ENCODE assay signal across 8 cellular contexts in the genomic region with DNA sequence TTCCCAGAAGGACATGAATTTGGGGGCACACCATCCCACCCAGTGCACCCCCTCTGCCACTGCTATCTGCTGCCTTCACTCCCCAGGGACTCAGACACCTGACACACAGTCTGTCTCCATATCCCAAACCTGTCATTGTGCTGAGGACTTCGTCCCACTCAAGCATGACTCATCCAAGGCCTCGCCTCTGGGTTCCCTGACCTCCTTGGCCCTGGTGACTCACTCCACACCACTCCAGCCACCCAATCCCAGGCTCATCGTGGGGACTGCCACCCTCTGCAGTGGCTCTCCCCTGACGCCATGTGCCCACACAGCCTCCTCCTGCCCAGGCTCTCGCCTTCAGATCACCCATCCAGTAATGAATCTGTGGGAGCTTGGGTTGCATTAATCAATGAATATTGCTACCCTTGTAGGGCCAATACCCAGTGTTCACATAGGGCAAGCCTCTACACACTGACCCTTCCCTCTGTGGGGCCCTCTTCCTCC. TPM values are rescaled to one million over a fixed set of nuclear protein-coding genes. Genes with fewer than 3 reads are reported as not detected.
DNase-seq lines count a peak whose midpoint lies in the region; FAIRE-seq and TF ChIP-seq lines count a peak whose summit lies in the region.

No MANE protein-coding gene starts in this region.

- intact Hi-C loops in Caco-2 (cut with micrococcal nuclease; ENCODE audit: unreplicated experiment), result no loop called here

- H3K36me3 ChIP-seq in Caco-2 (ENCODE audit: control insufficient read depth, insufficient read depth, low read length) (no peaks in the 10 kb centered on the region), astrocyte (ENCODE audit: insufficient read depth, low read length) (no peaks in the 10 kb centered on the region), mesendoderm (ENCODE audit: control insufficient read depth, insufficient read depth, low read length) (no peaks in the 10 kb centered on the region)

- H3K79me2 ChIP-seq in astrocyte (ENCODE audit: insufficient read depth, low read length) (no peaks in the 10 kb centered on the region), mesendoderm (ENCODE audit: control insufficient read depth, insufficient read depth, low read length) (no peaks in the 10 kb centered on the region)

- no peak overlapping the region for H3K56ac ChIP-seq in mesendoderm (ENCODE audit: low read length)

- CTCF ChIA-PET in Caco-2 (lab: Charles Lee), result no interaction called here

- H3K4me3 ChIP-seq in Caco-2 (ENCODE audit: low read depth, low read length) (no peak overlapping the region), astrocyte (ENCODE audit: insufficient read depth, low read depth, low read length) (no peak overlapping the region), mesendoderm (ENCODE audit: low read length) (no peak overlapping the region)

- no peaks in the 10 kb centered on the region for H3K27me3 Mint-ChIP-seq in Caco-2 (ENCODE audit: insufficient read depth, unreplicated experiment)
- H3K27me3 Mint-ChIP-seq in astrocyte (ENCODE audit: low read depth, unreplicated experiment), result peaks cover 11% of the 10 kb centered on the region

- H3K79me1 ChIP-seq in mesendoderm (ENCODE audit: low read length), result no peaks in the 10 kb centered on the region

- H2BK120ac ChIP-seq in mesendoderm (ENCODE audit: low read depth, low read length), result no peak overlapping the region

- H4K5ac ChIP-seq in mesendoderm (ENCODE audit: low read length), result no peak overlapping the region

- H3K27ac Mint-ChIP-seq in Caco-2 (ENCODE audit: unreplicated experiment), result peak overlapping the region; percentile 40
- peak overlapping the region; percentile 1 for H3K27ac Mint-ChIP-seq in astrocyte (ENCODE audit: unreplicated experiment)

- H4K8ac ChIP-seq in mesendoderm (ENCODE audit: low read depth, low read length), result no peak overlapping the region

- H3K4ac ChIP-seq in mesendoderm (ENCODE audit: low read depth, low read length), result no peak overlapping the region

- POLR2A ChIA-PET in Caco-2 (lab: Charles Lee), result no interaction called here

- H3K23ac ChIP-seq in mesendoderm (ENCODE audit: low read length), result no peak overlapping the region

- DNase-seq in Caco-2 (peak; percentile 52 to 76), HS-27A (ENCODE audit: low read depth) (peak; percentile 29), astrocyte (ENCODE audit: low read depth) (peak; percentile 40), mesendoderm (peak; percentile 22), NCI-H1417 (lab: John Stamatoyannopoulos, UW) (no peak), Ammon's horn (ENCODE audit: low spot score) (no peak), GM19238 (ENCODE audit: insufficient read length, low spot score) (no peak)
- no peak for DNase-seq in central memory CD4-positive, alpha-beta T cell

- H3K18ac ChIP-seq in mesendoderm (ENCODE audit: low read length), result no peak overlapping the region

- no peaks in the 10 kb centered on the region for H3K27me3 ChIP-seq in Caco-2 (replicated peaks; ENCODE audit: control insufficient read depth, insufficient read depth, low read length)
- no peaks in the 10 kb centered on the region for H3K27me3 ChIP-seq in astrocyte (ENCODE audit: insufficient read depth, low read length)
- no peaks in the 10 kb centered on the region for H3K27me3 ChIP-seq in mesendoderm (ENCODE audit: insufficient read depth, low read length, poor library complexity)

- H2AK5ac ChIP-seq in mesendoderm (ENCODE audit: low read length), result no peak overlapping the region

- H4K20me1 ChIP-seq in astrocyte (ENCODE audit: insufficient read depth, low read length), result no peaks in the 10 kb centered on the region

- BruUV-seq in Caco-2 (replicated peaks; lab: Mats Ljungman, UMichigan), result no TSS peak

- H3K9me3 ChIP-seq in Caco-2 (no peaks in the 10 kb centered on the region), astrocyte (ENCODE audit: insufficient read depth, low read depth, low read length) (no peaks in the 10 kb centered on the region)

- H3K4me2 ChIP-seq in astrocyte (ENCODE audit: low read length) (no peak overlapping the region), mesendoderm (ENCODE audit: low read length) (no peak overlapping the region)

- no peak overlapping the region for H3K9ac ChIP-seq in astrocyte (ENCODE audit: low read length)
- H3K9ac ChIP-seq in mesendoderm (ENCODE audit: low read length), result no peak overlapping the region

- no peak overlapping the region for H2BK5ac ChIP-seq in mesendoderm (ENCODE audit: low read length)

- TF ChIP-seq CTCF in Caco-2 (IDR thresholded peaks at IDR 0.05; ENCODE audit: insufficient read depth in 1 of 2, low read depth in 1 of 2, low read length in 1 of 2, severe bottlenecking in 1 of 2, unreplicated experiment in 1 of 2) (no peak), astrocyte (IDR thresholded peaks at IDR 0.05; ENCODE audit: insufficient read depth, low read depth, low read length) (no peak)

- no peak overlapping the region for H2BK15ac ChIP-seq in mesendoderm (replicated peaks; ENCODE audit: low read depth)

- WGBS in mesendoderm (ENCODE audit: extremely low coverage, insufficient coverage, low lambda C conversion rate), result no CpG with 5 or more reads among the region's 5 CpGs

- H3K27ac ChIP-seq in astrocyte (ENCODE audit: low read depth, low read length), result no peak overlapping the region
- H3K27ac ChIP-seq in mesendoderm (ENCODE audit: low read depth, low read length), result no peak overlapping the region

- peaks cover 23% of the 10 kb centered on the region for H3K9me3 Mint-ChIP-seq in Caco-2 (ENCODE audit: unreplicated experiment)
- H3K9me3 Mint-ChIP-seq in astrocyte (ENCODE audit: unreplicated experiment), result peaks cover 18% of the 10 kb centered on the region

- H3K36me3 Mint-ChIP-seq in Caco-2 (ENCODE audit: insufficient read depth, unreplicated experiment) (no peaks in the 10 kb centered on the region), astrocyte (ENCODE audit: low read depth, unreplicated experiment) (peaks cover 2% of the 10 kb centered on the region)

- H3K4me1 Mint-ChIP-seq in Caco-2 (ENCODE audit: low read depth, unreplicated experiment), result peaks cover 22% of the 10 kb centered on the region
- H3K4me1 Mint-ChIP-seq in astrocyte (ENCODE audit: low read depth, unreplicated experiment), result peaks cover 16% of the 10 kb centered on the region

- peaks cover 25% of the 10 kb centered on the region for H3K4me1 ChIP-seq in Caco-2
- peaks cover 10% of the 10 kb centered on the region for H3K4me1 ChIP-seq in astrocyte (ENCODE audit: insufficient read depth, low read length)
- no peaks in the 10 kb centered on the region for H3K4me1 ChIP-seq in mesendoderm (ENCODE audit: control insufficient read depth, low read depth, low read length)

- H2AFZ ChIP-seq in astrocyte (ENCODE audit: low read depth, low read length), result no peak overlapping the region

- no peak overlapping the region for H3K4me3 Mint-ChIP-seq in Caco-2 (ENCODE audit: unreplicated experiment)
- H3K4me3 Mint-ChIP-seq in astrocyte (ENCODE audit: unreplicated experiment), result no peak overlapping the region

- FAIRE-seq in astrocyte (lab: Jason Lieb, UNC), result no peak

RNA-seq across cellular contexts. Expression of a gene that starts 6.6 kb away (rescaled TPM):
- total RNA-seq in Caco-2 (2022) (60.1 and 62.8 TPM in 2 replicates), astrocyte (37.7 and 55.7 TPM in 2 replicates)
- 72.9 TPM for polyA plus RNA-seq in mesendoderm (2013, experiment 1 of 2)
- 77.6 TPM for polyA plus RNA-seq in mesendoderm (2013, experiment 2 of 2)

Comparison
In these comparisons a context has a peak if more than half of its experiments do, and no peak if none do; other contexts are left out.
1. DNase-seq: peak in Caco-2 (2 of 2), HS-27A (single experiment), astrocyte (single experiment) and mesendoderm (single experiment); none in NCI-H1417 (0 of 3), Ammon's horn (single experiment), central memory CD4-positive, alpha-beta T cell (single experiment) and GM19238 (single experiment).